ENCODE assay signal across 23 cellular contexts in genomic region chr6:53518862-53519261, GRCh38.
"Had no signal": no experiment of that assay in that cellular context is flagged by ENCODE, and none has a peak within 500 bp of the region (broad histone marks: within the 10 kb centered on the region; RNA-seq: fewer than 3 reads in every experiment).

No MANE protein-coding gene starts in this region.

- ATAC-seq: foreskin keratinocyte; heart left ventricle; left colon; naive thymus-derived CD8-positive, alpha-beta T cell; right cardiac atrium had no signal

- DNase-seq: activated gamma-delta T cell treated with Interleukin-2 at 50 U/mL for 16 hours; activated naive CD4-positive, alpha-beta T cell treated with anti-CD3 and anti-CD28 coated beads, Interleukin-2, amount 50 U/mL, for 16 hours; foreskin keratinocyte; heart left ventricle; hypothalamus; immature natural killer cell; kidney; left colon; midbrain; naive thymus-derived CD8-positive, alpha-beta T cell; right cardiac atrium; stimulated activated CD4-positive, alpha-beta T cell treated with anti-CD3 and anti-CD28 coated beads, Interleukin-2, amount 100 ng/mL, for 48 hours; stomach; SW 1271; T-helper 2 cell; thyroid gland; upper lobe of left lung had no signal

- H3K27ac ChIP-seq: breast epithelium, esophagus muscularis mucosa, foreskin keratinocyte, heart left ventricle, stomach, thyroid gland, upper lobe of left lung, vagina had no signal

- H3K4me3 ChIP-seq: breast epithelium, esophagus muscularis mucosa, heart left ventricle, stomach, thyroid gland, upper lobe of left lung, vagina had no signal

- H3K9me3 ChIP-seq: breast epithelium, esophagus muscularis mucosa, heart left ventricle, stomach, thyroid gland, upper lobe of left lung, vagina had no signal

- H3K4me3 Mint-ChIP-seq: central memory CD8-positive, alpha-beta T cell; dendritic cell treated with granulocyte-macrophage colony-stimulating factor and Interleukin-4, amounts not matched to agents 40 ng/mL and 50 ng/mL, for 4 days; immature natural killer cell; memory B cell; naive thymus-derived CD8-positive, alpha-beta T cell had no signal

- H3K4me1 ChIP-seq: breast epithelium, upper lobe of left lung had no signal

- H3K9me3 Mint-ChIP-seq: central memory CD8-positive, alpha-beta T cell; dendritic cell treated with granulocyte-macrophage colony-stimulating factor and Interleukin-4, amounts not matched to agents 40 ng/mL and 50 ng/mL, for 4 days; immature natural killer cell; memory B cell; naive thymus-derived CD8-positive, alpha-beta T cell had no signal

- H3K36me3 ChIP-seq: breast epithelium had no signal

- H3K27me3 Mint-ChIP-seq: central memory CD8-positive, alpha-beta T cell; dendritic cell treated with granulocyte-macrophage colony-stimulating factor and Interleukin-4, amounts not matched to agents 40 ng/mL and 50 ng/mL, for 4 days; memory B cell; naive thymus-derived CD8-positive, alpha-beta T cell had no signal

- H3K27ac Mint-ChIP-seq: dendritic cell treated with granulocyte-macrophage colony-stimulating factor and Interleukin-4, amounts not matched to agents 40 ng/mL and 50 ng/mL, for 4 days; memory B cell had no signal
